8 cellular contexts compared by ENCODE assay signal in the genomic region with DNA sequence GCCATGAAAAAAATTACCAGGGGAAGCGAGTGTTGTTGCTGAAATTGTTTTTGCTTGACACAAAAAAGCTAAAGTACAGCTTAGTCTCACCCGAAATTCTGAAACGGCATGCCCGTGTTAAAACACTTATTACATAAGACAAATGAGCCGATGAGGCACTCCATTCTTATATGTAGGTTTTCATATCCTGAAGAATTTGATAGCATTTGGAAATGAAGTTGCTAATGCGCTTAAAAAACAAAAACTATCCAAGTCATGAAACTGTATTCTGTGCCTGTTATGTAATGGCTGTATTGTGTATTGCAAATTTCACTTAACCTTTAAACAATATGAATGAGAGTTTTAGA. TPM values are rescaled to one million over a fixed set of nuclear protein-coding genes. Genes with fewer than 3 reads are reported as not detected.
DNase-seq lines count a peak whose midpoint lies in the region; ATAC-seq and TF ChIP-seq lines count a peak whose summit lies in the region.

No MANE protein-coding gene starts in this region.

- ATAC-seq in IMR-90 (ENCODE audit: low read depth), result no peak
- no peak for ATAC-seq in mucosa of descending colon
- no peak for ATAC-seq in GM19395 (IDR thresholded peaks at IDR 0.05; ENCODE audit: unreplicated experiment)

- no peaks in the 10 kb centered on the region for H3K9me1 ChIP-seq in IMR-90 (ENCODE audit: insufficient read depth, low read length)

- no peak for DNase-seq in IMR-90
- DNase-seq in caudate nucleus (lab: John Stamatoyannopoulos, UW), result peak in 2 of 61 donors; percentile 22 to 58
- DNase-seq in mucosa of descending colon, result no peak
- DNase-seq in stimulated activated CD4-positive, alpha-beta T cell treated with anti-CD3 and anti-CD28 coated beads, Interleukin-4, amount 100 ng/mL, for 4 hours, result no peak
- DNase-seq in ecto neural progenitor cell (ENCODE audit: low spot score), result no peak
- no peak for DNase-seq in NCI-H146 (lab: John Stamatoyannopoulos, UW)

- no peak for TF ChIP-seq CTCF in IMR-90 (conservative IDR thresholded peaks at IDR 0.05; ENCODE audit: low read depth, low read length)
- TF ChIP-seq CTCF in mucosa of descending colon (IDR thresholded peaks at IDR 0.05), result no peak

- dilution Hi-C loops in IMR-90 (cut with HindIII; ENCODE audit: low sequenced_read_pairs, unreplicated experiment), result no loop called here

- 0 out of 2 replicates have a peak overlapping the region, but pooled peaks have one; percentile 11 for H3K14ac ChIP-seq in IMR-90 (replicated peaks; ENCODE audit: low read depth, low read length)

- no peak overlapping the region for H2BK20ac ChIP-seq in IMR-90 (ENCODE audit: low read depth, low read length)

- H4K91ac ChIP-seq in IMR-90 (ENCODE audit: insufficient read depth, low read depth, low read length), result no peak overlapping the region

- no CpG with 5 or more reads among the region's 6 CpGs for WGBS in IMR-90 (ENCODE audit: extremely low coverage in 2 of 2, insufficient read length in 1 of 2), 2 experiments

- in situ Hi-C loops in IMR-90 (cut with MboI; ENCODE audit: low sequenced_read_pairs), result loop anchor here (10.0 kb wide), 1 partner anchor 191 kb away; no protein-coding TSS in a partner anchor

- peak overlapping the region; percentile 79 for H3K9ac ChIP-seq in IMR-90 (ENCODE audit: low read depth, low read length)

- no peak overlapping the region for H2AK5ac ChIP-seq in IMR-90 (ENCODE audit: low read depth, low read length)

- no peak overlapping the region for H2AK9ac ChIP-seq in IMR-90 (replicated peaks; ENCODE audit: low read depth, low read length, poor library complexity)

- peak overlapping the region; percentile 46; the same call in 1 of the 2 replicates for H3K18ac ChIP-seq in IMR-90 (ENCODE audit: low read depth, low read length)

- H3K4me3 ChIP-seq in ACC112 (ENCODE audit: low read depth, low read length) (peak overlapping the region; percentile 97), IMR-90 (ENCODE audit: insufficient read depth, low read depth, low read length) (peak overlapping the region; percentile 99), mucosa of descending colon (peak overlapping the region; percentile 64)

- H3K27me3 ChIP-seq in ACC112 (ENCODE audit: insufficient read depth, low read length) (no peaks in the 10 kb centered on the region), IMR-90 (ENCODE audit: control insufficient read depth, insufficient read depth, low read length) (no peaks in the 10 kb centered on the region)

- peak overlapping the region; percentile 32; the same call in 1 of the 2 replicates for H3K56ac ChIP-seq in IMR-90 (ENCODE audit: extremely low read depth, insufficient read depth, low read length)

- H2BK120ac ChIP-seq in IMR-90 (ENCODE audit: low read depth, low read length), result no peak overlapping the region

- no peak for TF ChIP-seq RAD21 in IMR-90 (IDR thresholded peaks at IDR 0.05; ENCODE audit: low read length)

- H3K36me3 ChIP-seq in ACC112 (ENCODE audit: insufficient read depth, low read length), result no peaks in the 10 kb centered on the region
- no peaks in the 10 kb centered on the region for H3K36me3 ChIP-seq in IMR-90 (ENCODE audit: control insufficient read depth, insufficient read depth, low read length)
- no peaks in the 10 kb centered on the region for H3K36me3 ChIP-seq in mucosa of descending colon (ENCODE audit: low read depth)

- peaks cover 0 to under 1% of the 10 kb centered on the region in 2 experiments; a peak in 1 of 4 replicates for H3K79me1 ChIP-seq in IMR-90 (ENCODE audit: low read depth in 1 of 2, low read length in 2 of 2)

- BruUV-seq in IMR-90 (replicated peaks; lab: Mats Ljungman, UMichigan), result no TSS peak

- H3K27ac ChIP-seq in ACC112 (ENCODE audit: low read depth, low read length) (peak overlapping the region; percentile 78), IMR-90 (ENCODE audit: insufficient read depth, low read length) (peak overlapping the region; percentile 90; the same call in 1 of the 2 replicates), caudate nucleus (ENCODE audit: low read depth, low read length) (peak overlapping the region; percentile 92)

- H2AFZ ChIP-seq in ACC112 (ENCODE audit: low read length, unreplicated experiment), result peak overlapping the region; percentile 80
- H2AFZ ChIP-seq in IMR-90 (replicated peaks; ENCODE audit: low read length, poor library complexity), result peak overlapping the region; percentile 95

- no peak overlapping the region for H3K4ac ChIP-seq in IMR-90 (ENCODE audit: low read depth, low read length)

- TF ChIP-seq POLR2A in IMR-90 (IDR thresholded peaks at IDR 0.05; ENCODE audit: low read depth, low read length), result no peak

- H2BK15ac ChIP-seq in IMR-90 (ENCODE audit: low read depth, low read length), result no peak overlapping the region

- POLR2A ChIA-PET in IMR-90 (lab: Charles Lee; ENCODE audit: unreplicated experiment), result no interaction called here

- peaks cover 16% of the 10 kb centered on the region; the same call in 1 of the 2 replicates for H4K20me1 ChIP-seq in IMR-90 (ENCODE audit: insufficient read depth, low read length)

- intact Hi-C loops in IMR-90 (cut with micrococcal nuclease), result loop anchor here (5.0 kb wide), 1 partner anchor 684 kb away; a partner anchor contains a TSS
- intact Hi-C loops in mucosa of descending colon (cut with DNase I, micrococcal nuclease), result loop anchor here in 1 of 2 donors (10.0 kb wide), 1 partner anchor 191 kb away; no protein-coding TSS in a partner anchor

- CTCF ChIA-PET in IMR-90 (lab: Yijun Ruan, JAX), result interaction anchor here (1.5 kb wide), 1 partner anchor 10 kb away, joined by 3 read pairs; no protein-coding TSS in a partner anchor

- H4K8ac ChIP-seq in IMR-90 (ENCODE audit: low read depth in 2 of 2, low read length in 2 of 2), result no peak overlapping the region; a peak in 1 of 4 replicates

- peaks cover 12% of the 10 kb centered on the region for H3K4me1 ChIP-seq in ACC112 (ENCODE audit: control insufficient read depth, insufficient read depth, low read length, unreplicated experiment)
- no peaks in the 10 kb centered on the region; the same call in 1 of the 2 replicates for H3K4me1 ChIP-seq in IMR-90 (ENCODE audit: control insufficient read depth, insufficient read depth, low read length)
- peaks cover 14% of the 10 kb centered on the region for H3K4me1 ChIP-seq in mucosa of descending colon (ENCODE audit: low read depth)

- H3K4me2 ChIP-seq in IMR-90 (ENCODE audit: low read depth, low read length), result peak overlapping the region; percentile 67

- H2BK5ac ChIP-seq in IMR-90 (ENCODE audit: low read depth, low read length, poor library complexity, severe bottlenecking), result peak overlapping the region; percentile 63

- H3K9me3 ChIP-seq in IMR-90 (ENCODE audit: control insufficient read depth, insufficient read depth, low read length) (no peaks in the 10 kb centered on the region), mucosa of descending colon (no peaks in the 10 kb centered on the region)

- no peak overlapping the region for H4K5ac ChIP-seq in IMR-90 (ENCODE audit: low read depth, low read length)

- peaks cover 31% of the 10 kb centered on the region for H3K79me2 ChIP-seq in ACC112 (ENCODE audit: control insufficient read depth, insufficient read depth, low read length, unreplicated experiment)

- H3K23ac ChIP-seq in IMR-90 (ENCODE audit: low read depth, low read length), result peak overlapping the region; percentile 6; the same call in 1 of the 2 replicates

TF ChIP-seq in IMR-90, 13 proteins besides CTCF, POLR2A, EP300 and RAD21:
- TF ChIP-seq CHD1 (IDR thresholded peaks at IDR 0.05; ENCODE audit: low read depth, low read length) (no peak), MAFK (IDR thresholded peaks at IDR 0.05; ENCODE audit: low read depth, low read length) (no peak), RFX5 (IDR thresholded peaks at IDR 0.05; ENCODE audit: low read depth, low read length) (no peak), BHLHE40 (IDR thresholded peaks at IDR 0.05; ENCODE audit: low read depth, low read length) (no peak), CEBPB (IDR thresholded peaks at IDR 0.05; ENCODE audit: low read depth, low read length) (no peak), SMC3 (IDR thresholded peaks at IDR 0.05; ENCODE audit: low read depth, low read length) (no peak), MAZ (IDR thresholded peaks at IDR 0.05; ENCODE audit: borderline replicate concordance, low read depth, low read length) (no peak), RCOR1 (IDR thresholded peaks at IDR 0.05; ENCODE audit: insufficient replicate concordance, low read length) (no peak), FOS (IDR thresholded peaks at IDR 0.05; ENCODE audit: low read depth, low read length) (no peak), NFE2L2 (IDR thresholded peaks at IDR 0.05; ENCODE audit: low read depth, low read length) (no peak), MXI1 (IDR thresholded peaks at IDR 0.05; ENCODE audit: borderline replicate concordance, low read depth, low read length) (no peak)
- TF ChIP-seq, protein P1, sequence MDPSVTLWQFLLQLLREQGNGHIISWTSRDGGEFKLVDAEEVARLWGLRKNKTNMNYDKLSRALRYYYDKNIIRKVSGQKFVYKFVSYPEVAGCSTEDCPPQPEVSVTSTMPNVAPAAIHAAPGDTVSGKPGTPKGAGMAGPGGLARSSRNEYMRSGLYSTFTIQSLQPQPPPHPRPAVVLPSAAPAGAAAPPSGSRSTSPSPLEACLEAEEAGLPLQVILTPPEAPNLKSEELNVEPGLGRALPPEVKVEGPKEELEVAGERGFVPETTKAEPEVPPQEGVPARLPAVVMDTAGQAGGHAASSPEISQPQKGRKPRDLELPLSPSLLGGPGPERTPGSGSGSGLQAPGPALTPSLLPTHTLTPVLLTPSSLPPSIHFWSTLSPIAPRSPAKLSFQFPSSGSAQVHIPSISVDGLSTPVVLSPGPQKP (IDR thresholded peaks at IDR 0.05; ENCODE audit: borderline replicate concordance, low read depth, low read length), result no peak
- TF ChIP-seq, protein P2, sequence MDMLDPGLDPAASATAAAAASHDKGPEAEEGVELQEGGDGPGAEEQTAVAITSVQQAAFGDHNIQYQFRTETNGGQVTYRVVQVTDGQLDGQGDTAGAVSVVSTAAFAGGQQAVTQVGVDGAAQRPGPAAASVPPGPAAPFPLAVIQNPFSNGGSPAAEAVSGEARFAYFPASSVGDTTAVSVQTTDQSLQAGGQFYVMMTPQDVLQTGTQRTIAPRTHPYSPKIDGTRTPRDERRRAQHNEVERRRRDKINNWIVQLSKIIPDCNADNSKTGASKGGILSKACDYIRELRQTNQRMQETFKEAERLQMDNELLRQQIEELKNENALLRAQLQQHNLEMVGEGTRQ (IDR thresholded peaks at IDR 0.05; ENCODE audit: low read depth, low read length), result no peak

RNA-seq across cellular contexts. Expression of a gene that starts 1.4 kb away (rescaled TPM):
- 73.8 and 85.3 TPM in 2 replicates for total RNA-seq in IMR-90 (2012; rRNA removed)
- 8.5 and 9.6 TPM in 2 replicates for polyA plus RNA-seq in IMR-90 (2012; rRNA removed)
- polyA plus RNA-seq in IMR-90 (2012; cell fraction: cytosol; rRNA removed), result 1.4 and 1.5 TPM in 2 replicates
- polyA plus RNA-seq in IMR-90 (2012; cell fraction: nucleus; rRNA removed; ENCODE audit: low replicate concordance), result 1.7 and 17.8 TPM in 2 replicates
- 10 to 100 TPM; 64.3 to 91.8 (median 77.1) TPM for total RNA-seq in mucosa of descending colon
